In the genomic region with DNA sequence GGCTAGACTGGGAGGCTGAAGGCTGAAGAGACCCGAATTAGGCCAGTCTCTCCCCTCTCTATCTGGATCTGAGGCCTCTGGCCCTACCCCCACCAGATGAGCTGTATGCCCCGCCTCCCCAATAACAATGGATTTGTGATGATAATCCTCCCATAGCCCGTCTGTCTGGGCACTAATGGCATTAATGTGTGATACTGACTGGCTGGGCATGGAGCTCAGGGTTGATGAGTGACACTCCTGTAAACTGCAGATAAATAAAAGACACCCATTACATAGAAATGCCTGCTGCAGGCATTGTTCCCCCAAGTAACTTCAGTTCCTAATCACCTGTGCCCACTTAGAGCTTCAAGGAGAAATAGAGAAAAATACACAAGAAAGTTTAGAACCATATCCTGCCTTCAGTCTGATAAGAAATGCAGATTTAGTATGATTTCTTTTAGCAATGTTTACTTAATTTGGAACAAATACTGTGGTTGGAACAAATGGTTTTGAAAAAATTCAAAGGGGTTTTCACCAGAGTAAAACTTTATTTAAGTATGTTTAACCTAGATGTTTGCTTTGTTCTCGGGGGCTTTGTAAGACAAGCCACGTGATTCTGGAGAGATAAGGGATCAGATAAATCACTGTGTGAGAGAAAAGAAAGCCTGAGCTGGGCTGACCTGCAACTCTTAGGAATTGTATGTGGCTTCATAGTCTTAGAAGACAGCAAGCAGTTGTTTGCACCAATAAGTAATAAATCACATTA, we compare ENCODE assay signal across 18 cellular contexts.
DNase-seq lines count a peak whose midpoint lies in the region; ATAC-seq and TF ChIP-seq lines count a peak whose summit lies in the region.
"Had no signal": no experiment of that assay in that cellular context is flagged by ENCODE, and none has a peak within 500 bp of the region (broad histone marks: within the 10 kb centered on the region; RNA-seq: fewer than 3 reads in every experiment).

No MANE protein-coding gene starts in this region.

- TF ChIP-seq EP300 in tibial nerve (IDR thresholded peaks at IDR 0.05), result no peak

- H3K4me1 ChIP-seq in left lung, result peaks cover 23 to 24% of the 10 kb centered on the region in 2 donors
- H3K4me1 ChIP-seq in tibial nerve, result peaks cover 0 to 32% (median 3%) of the 10 kb centered on the region in 4 donors
- H3K4me1 ChIP-seq: gastrocnemius medialis had no signal

- TF ChIP-seq CTCF in left lung (IDR thresholded peaks at IDR 0.05) (no peak), endothelial cell (IDR thresholded peaks at IDR 0.05; ENCODE audit: unreplicated experiment) (no peak), tibial nerve (IDR thresholded peaks at IDR 0.05) (no peak)

- H3K4me3 ChIP-seq in left lung (no peak overlapping the region), tibial nerve (no peak overlapping the region)
- H3K4me3 ChIP-seq: body of pancreas, gastrocnemius medialis, skin epidermis had no signal

- peak overlapping the region in 1 of 2 donors; percentile 9 for H3K27ac ChIP-seq in left lung
- peak overlapping the region in 1 of 4 donors; percentile 21 for H3K27ac ChIP-seq in tibial nerve
- H3K27ac ChIP-seq: gastrocnemius medialis had no signal

- peaks cover 28% of the 10 kb centered on the region for H3K4me1 Mint-ChIP-seq in endothelial cell (ENCODE audit: unreplicated experiment)

- H3K4me3 Mint-ChIP-seq in endothelial cell (ENCODE audit: unreplicated experiment), result no peak overlapping the region
- H3K4me3 Mint-ChIP-seq: activated CD8-positive, alpha-beta T cell treated with anti-CD3 and anti-CD28 coated beads for 36 hours; activated T-cell treated with anti-CD3 and anti-CD28 coated beads, Interleukin-2, amount 50 U/mL, for 24 hours had no signal

- H3K36me3 ChIP-seq in left lung (no peaks in the 10 kb centered on the region), tibial nerve (peaks cover 0 to 5% (median 0%) of the 10 kb centered on the region in 3 donors)
- H3K36me3 ChIP-seq: gastrocnemius medialis had no signal

- no peaks in the 10 kb centered on the region for H3K27me3 ChIP-seq in left lung
- no peaks in the 10 kb centered on the region for H3K27me3 ChIP-seq in tibial nerve
- H3K27me3 ChIP-seq: body of pancreas, gastrocnemius medialis had no signal

- intact Hi-C loops in left lung (cut with DNase I), result no loop called here

- no peak overlapping the region for H3K27ac Mint-ChIP-seq in endothelial cell (ENCODE audit: unreplicated experiment)
- H3K27ac Mint-ChIP-seq: activated CD8-positive, alpha-beta T cell treated with anti-CD3 and anti-CD28 coated beads for 36 hours; activated T-cell treated with anti-CD3 and anti-CD28 coated beads, Interleukin-2, amount 50 U/mL, for 24 hours had no signal

- WGBS in tibial nerve, 2 donors, result 67 to 74% methylated on average over 5 of the region's 5 CpGs

- no peaks in the 10 kb centered on the region for H3K36me3 Mint-ChIP-seq in endothelial cell (ENCODE audit: low read depth, unreplicated experiment)

- TF ChIP-seq POLR2A in tibial nerve (IDR thresholded peaks at IDR 0.05), result no peak

- no peaks in the 10 kb centered on the region for H3K9me3 Mint-ChIP-seq in endothelial cell (ENCODE audit: unreplicated experiment)
- H3K9me3 Mint-ChIP-seq: activated CD8-positive, alpha-beta T cell treated with anti-CD3 and anti-CD28 coated beads for 36 hours; activated T-cell treated with anti-CD3 and anti-CD28 coated beads, Interleukin-2, amount 50 U/mL, for 24 hours had no signal

- peaks cover 3% of the 10 kb centered on the region for H3K27me3 Mint-ChIP-seq in endothelial cell (ENCODE audit: unreplicated experiment)

- ATAC-seq in left lung, result peak; percentile 74
- ATAC-seq: activated CD8-positive, alpha-beta T cell treated with anti-CD3 and anti-CD28 coated beads for 36 hours; gastrocnemius medialis had no signal

- no peaks in the 10 kb centered on the region for H3K9me3 ChIP-seq in left lung
- no peaks in the 10 kb centered on the region for H3K9me3 ChIP-seq in tibial nerve
- H3K9me3 ChIP-seq: body of pancreas, gastrocnemius medialis had no signal

- DNase-seq in NCI-H345 treated with DMSO at 0.1 percent for 48 hours (lab: John Stamatoyannopoulos, UW; ENCODE audit: unreplicated experiment) (peak; percentile 5), NCI-H345 (lab: John Stamatoyannopoulos, UW) (no peak), NCI-H82 (lab: John Stamatoyannopoulos, UW) (peak; percentile 100), left lung (no peak), retina (peak; percentile 41), endothelial cell (ENCODE audit: low spot score) (no peak), tibial nerve (ENCODE audit: low spot score in 2 of 2) (no peak), NCI-H1048 (lab: John Stamatoyannopoulos, UW) (no peak)
- DNase-seq: 8988T; activated CD8-positive, alpha-beta T cell treated with anti-CD3 and anti-CD28 coated beads for 36 hours; activated naive CD4-positive, alpha-beta T cell treated with anti-CD3 and anti-CD28 coated beads, Interleukin-2, amount 50 U/mL, for 16 hours; activated T-cell treated with anti-CD3 and anti-CD28 coated beads, Interleukin-2, amount 50 U/mL, for 24 hours; body of pancreas; gastrocnemius medialis; NCI-H1417 treated with DMSO at 0.1 percent for 48 hours; NCI-H2227 treated with DMSO at 0.1 percent for 48 hours; stimulated activated CD4-positive, alpha-beta T cell treated with anti-CD3 and anti-CD28 coated beads, Interleukin-2, amount 100 ng/mL, for 48 hours had no signal

Comparison
In these comparisons a context has a peak if more than half of its experiments do, and no peak if none do; other contexts are left out.
1. DNase-seq: peak in NCI-H345 treated with DMSO at 0.1 percent for 48 hours (single experiment), NCI-H82 (single experiment) and retina (single experiment); none in NCI-H345 (single experiment), left lung (0 of 2), endothelial cell (single experiment), tibial nerve (0 of 2) and NCI-H1048 (single experiment).